ENCODE assay signal across 19 cellular contexts in the genomic region with DNA sequence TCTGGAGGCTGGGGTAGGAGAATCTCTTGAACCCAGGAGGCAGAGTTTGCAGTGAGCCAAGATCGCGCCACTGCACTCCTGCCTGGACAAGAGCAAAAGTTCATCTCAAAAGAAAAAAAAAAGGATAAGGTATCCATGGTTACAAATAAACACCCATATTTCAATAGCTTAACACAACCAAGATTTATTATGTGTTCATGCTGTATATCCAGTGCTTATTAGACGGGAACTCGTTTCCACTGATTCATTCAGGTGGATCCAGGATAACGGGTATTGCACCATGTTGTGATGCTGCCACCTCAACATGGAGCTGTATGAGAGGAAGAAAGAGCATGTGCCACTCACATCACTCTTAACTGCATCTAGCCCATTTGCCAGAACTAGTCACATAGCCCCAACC.
DNase-seq lines count a peak whose midpoint lies in the region; ATAC-seq, FAIRE-seq and TF ChIP-seq lines count a peak whose summit lies in the region.
"Had no signal": no experiment of that assay in that cellular context is flagged by ENCODE, and none has a peak within 500 bp of the region (broad histone marks: within the 10 kb centered on the region; RNA-seq: fewer than 3 reads in every experiment).

No MANE protein-coding gene starts in this region.

- BruUV-seq in K562 (replicated peaks; lab: Mats Ljungman, UMichigan): no TSS peak

- DNase-seq in HTR-8/SVneo (ENCODE audit: insufficient read length, low spot score) (no peak), K562 (ENCODE audit: extremely low read depth in 1 of 4, low spot score in 3 of 4) (no peak), hepatocyte (ENCODE audit: low spot score) (no peak), small intestine (peak; percentile 22), transverse colon (no peak), NCI-H2029 (lab: John Stamatoyannopoulos, UW) (no peak)
- DNase-seq: CD8-positive, alpha-beta T cell; DMS 273 treated with DMSO at 0.1 percent for 48 hours; DMS53; DND-41; EL; GOT3; H7; HFFc6 had no signal

- H3K4me1 ChIP-seq in K562 (replicated peaks in 1 of 2; ENCODE audit: control insufficient read depth in 2 of 2, insufficient read depth in 2 of 2, low read length in 2 of 2) (peaks cover 12 to 21% of the 10 kb centered on the region in 2 experiments; a peak in 4 of 5 replicates), hepatocyte (ENCODE audit: insufficient read depth) (no peaks in the 10 kb centered on the region), small intestine (ENCODE audit: control insufficient read depth in 2 of 2, insufficient read depth in 1 of 2, low read depth in 1 of 2, low read length in 1 of 2) (no peaks in the 10 kb centered on the region), transverse colon (peaks cover 0 to 6% (median 0%) of the 10 kb centered on the region in 4 donors)

- no peaks in the 10 kb centered on the region; the same call in 1 of the 2 replicates for H3K9me3 ChIP-seq in K562 (replicated peaks; ENCODE audit: control insufficient read depth, insufficient read depth, low read depth, low read length)
- H3K9me3 ChIP-seq in hepatocyte (ENCODE audit: low read depth): no peaks in the 10 kb centered on the region
- H3K9me3 ChIP-seq in small intestine (ENCODE audit: control insufficient read depth, low read depth): no peaks in the 10 kb centered on the region
- no peaks in the 10 kb centered on the region for H3K9me3 ChIP-seq in transverse colon
- H3K9me3 ChIP-seq: BLaER1 treated with 17β-estradiol and CSF1 and Interleukin-3, amounts not matched to agents 10 nM and 100 nM had no signal

- ATAC-seq in K562 (no peak), HG02759 (IDR thresholded peaks at IDR 0.05; ENCODE audit: unreplicated experiment) (no peak)
- ATAC-seq: CD8-positive, alpha-beta T cell; HCT116; HepG2 had no signal

- no peak overlapping the region for H3K4me3 ChIP-seq in K562
- no peak overlapping the region for H3K4me3 ChIP-seq in hepatocyte
- H3K4me3 ChIP-seq in small intestine (ENCODE audit: low read depth in 1 of 2, low read length in 2 of 2): no peak overlapping the region
- no peak overlapping the region for H3K4me3 ChIP-seq in transverse colon
- H3K4me3 ChIP-seq: BLaER1 treated with 17β-estradiol and CSF1 and Interleukin-3, amounts not matched to agents 10 nM and 100 nM had no signal

- no peaks in the 10 kb centered on the region for H3K79me2 ChIP-seq in K562 (ENCODE audit: control insufficient read depth, insufficient read depth, low read length)
- no peaks in the 10 kb centered on the region for H3K79me2 ChIP-seq in hepatocyte

- H3K36me3 ChIP-seq in K562 (ENCODE audit: control insufficient read depth, insufficient read depth, low read length): no peaks in the 10 kb centered on the region
- no peaks in the 10 kb centered on the region for H3K36me3 ChIP-seq in hepatocyte (replicated peaks; ENCODE audit: insufficient read depth, low read depth)
- no peaks in the 10 kb centered on the region for H3K36me3 ChIP-seq in small intestine (ENCODE audit: control insufficient read depth in 2 of 2, insufficient read depth in 2 of 2, low read length in 2 of 2)
- H3K36me3 ChIP-seq in transverse colon: no peaks in the 10 kb centered on the region
- H3K36me3 ChIP-seq: BLaER1 treated with 17β-estradiol and CSF1 and Interleukin-3, amounts not matched to agents 10 nM and 100 nM had no signal

- POLR2A ChIA-PET in K562 (lab: Yijun Ruan, JAX): interaction anchor here (0.8 to 1.5 kb wide), 2 partner anchors 11 to 12 kb away, joined by 3 to 10 read pairs; no protein-coding TSS in a partner anchor

- H3K9me2 ChIP-seq in hepatocyte (replicated peaks; ENCODE audit: insufficient read depth): no peaks in the 10 kb centered on the region

- H3K9me1 ChIP-seq in K562 (ENCODE audit: control insufficient read depth, insufficient read depth, low read length): no peaks in the 10 kb centered on the region

- H2AFZ ChIP-seq in K562 (ENCODE audit: low read depth, low read length) (peak overlapping the region; percentile 27; the same call in 1 of the 2 replicates), hepatocyte (no peak overlapping the region)

- H3K27me3 ChIP-seq in K562 (ENCODE audit: control insufficient read depth in 2 of 2, insufficient read depth in 2 of 2, low read length in 2 of 2) (no peaks in the 10 kb centered on the region), hepatocyte (no peaks in the 10 kb centered on the region), small intestine (ENCODE audit: control insufficient read depth in 2 of 2, insufficient read depth in 2 of 2, low read length in 2 of 2) (no peaks in the 10 kb centered on the region), transverse colon (no peaks in the 10 kb centered on the region)
- H3K27me3 ChIP-seq: BLaER1 treated with 17β-estradiol and CSF1 and Interleukin-3, amounts not matched to agents 10 nM and 100 nM had no signal

- intact Hi-C loops in K562 (cut with micrococcal nuclease) (no loop called here), transverse colon (cut with DNase I; ENCODE audit: low total_unique reads) (no loop called here)

- in situ Hi-C loops in K562 (cut with MboI): no loop called here
- in situ Hi-C loops in transverse colon (cut with MboI; ENCODE audit: low pct_ligation_motif_present in 1 of 4, low pct_unique_long_range_greater_than_20kb in 1 of 4, low sequenced_read_pairs in 3 of 4): no loop called here

- WGBS in K562 (ENCODE audit: insufficient coverage, low coverage, missing lambda C conversion rate): 95% methylated on average over 5 of the region's 5 CpGs
- WGBS in hepatocyte (ENCODE audit: low lambda C conversion rate, missing lambda C conversion rate): 84% methylated on average over 5 of the region's 5 CpGs
- WGBS in small intestine, 3 donors: 38 to 70% (median 61%) methylated on average over 5 of the region's 5 CpGs
- 78 to 92% methylated on average over 2 to 5 of the region's 5 CpGs for WGBS in transverse colon (ENCODE audit: low coverage in 1 of 2), 2 donors

- TF ChIP-seq RAD21 in K562 (CRISPR knock-in tag; conservative IDR thresholded peaks at IDR 0.05 in 1 of 2, IDR thresholded peaks at IDR 0.05 in 1 of 2): no peak

- TF ChIP-seq POLR2A in K562 (conservative IDR thresholded peaks at IDR 0.05) (no peak), transverse colon (IDR thresholded peaks at IDR 0.05) (no peak)

- H3K27ac ChIP-seq in K562 (ENCODE audit: extremely low read depth, low read depth, low read length) (no peak overlapping the region), hepatocyte (peak overlapping the region; percentile 39), small intestine (ENCODE audit: low read depth in 1 of 2, low read length in 1 of 2) (no peak overlapping the region), transverse colon (no peak overlapping the region)
- H3K27ac ChIP-seq: BLaER1 treated with 17β-estradiol and CSF1 and Interleukin-3, amounts not matched to agents 10 nM and 100 nM had no signal

- TF ChIP-seq EP300 in K562 (IDR thresholded peaks at IDR 0.05; ENCODE audit: low read length) (no peak), transverse colon (IDR thresholded peaks at IDR 0.05; ENCODE audit: low read depth) (no peak)

- TF ChIP-seq CTCF in K562 (IDR thresholded peaks at IDR 0.05 in 2 of 3, conservative IDR thresholded peaks at IDR 0.05 in 1 of 3; ENCODE audit: insufficient read depth in 2 of 3, low read depth in 1 of 3, low read length in 3 of 3): no peak
- TF ChIP-seq CTCF in hepatocyte (IDR thresholded peaks at IDR 0.05; ENCODE audit: poor library complexity): no peak
- TF ChIP-seq CTCF in transverse colon (IDR thresholded peaks at IDR 0.05): no peak

- no peak overlapping the region for H3K9ac ChIP-seq in K562 (ENCODE audit: insufficient read depth in 1 of 2, low read depth in 2 of 2, low read length in 2 of 2)
- H3K9ac ChIP-seq: BLaER1 treated with 17β-estradiol and CSF1 and Interleukin-3, amounts not matched to agents 10 nM and 100 nM had no signal

- CTCF ChIA-PET in K562 (lab: Yijun Ruan, JAX; ENCODE audit: low intra/inter-chr PET ratio): no interaction called here

- no peaks in the 10 kb centered on the region for H4K20me1 ChIP-seq in K562 (replicated peaks; ENCODE audit: control insufficient read depth, insufficient read depth, low read length)
- H4K20me1 ChIP-seq in hepatocyte (ENCODE audit: insufficient read depth, poor library complexity, severe bottlenecking): no peaks in the 10 kb centered on the region
- H4K20me1 ChIP-seq: BLaER1 treated with 17β-estradiol and CSF1 and Interleukin-3, amounts not matched to agents 10 nM and 100 nM had no signal

- H3K4me2 ChIP-seq in K562 (ENCODE audit: insufficient read depth, low read length) (no peak overlapping the region), hepatocyte (no peak overlapping the region)
- H3K4me2 ChIP-seq: BLaER1 treated with 17β-estradiol and CSF1 and Interleukin-3, amounts not matched to agents 10 nM and 100 nM had no signal

- FAIRE-seq in HTR-8/SVneo (lab: Jason Lieb, UNC): peak; percentile 40
- no peak for FAIRE-seq in K562 (lab: Jason Lieb, UNC)
- no peak for FAIRE-seq in small intestine (lab: Jason Lieb, UNC)
- FAIRE-seq: GM12891, HepG2 had no signal

TF ChIP-seq in K562, 482 proteins besides CTCF, POLR2A, EP300 and RAD21 (continues in another document):
- TF ChIP-seq FOXJ2 (tag; IDR thresholded peaks at IDR 0.05) (peak; percentile 83), MEIS2 (IDR thresholded peaks at IDR 0.05; ENCODE audit: partially characterized antibody) (peak; percentile 36), FOXJ3 (CRISPR knock-in tag; IDR thresholded peaks at IDR 0.05) (peak; percentile 57; the same call in 1 of the 2 replicates), FOXP1 (CRISPR knock-in tag; IDR thresholded peaks at IDR 0.05) (no peak)
- TF ChIP-seq, protein P1, sequence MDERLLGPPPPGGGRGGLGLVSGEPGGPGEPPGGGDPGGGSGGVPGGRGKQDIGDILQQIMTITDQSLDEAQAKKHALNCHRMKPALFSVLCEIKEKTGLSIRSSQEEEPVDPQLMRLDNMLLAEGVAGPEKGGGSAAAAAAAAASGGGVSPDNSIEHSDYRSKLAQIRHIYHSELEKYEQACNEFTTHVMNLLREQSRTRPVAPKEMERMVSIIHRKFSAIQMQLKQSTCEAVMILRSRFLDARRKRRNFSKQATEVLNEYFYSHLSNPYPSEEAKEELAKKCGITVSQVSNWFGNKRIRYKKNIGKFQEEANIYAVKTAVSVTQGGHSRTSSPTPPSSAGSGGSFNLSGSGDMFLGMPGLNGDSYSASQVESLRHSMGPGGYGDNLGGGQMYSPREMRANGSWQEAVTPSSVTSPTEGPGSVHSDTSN (CRISPR knock-in tag; IDR thresholded peaks at IDR 0.05; ENCODE audit: low read depth): no peak
- TF ChIP-seq, protein P1 (tag; conservative IDR thresholded peaks at IDR 0.05; ENCODE audit: low read depth): peak; percentile 40; the same call in 1 of the 2 replicates
